Comparison of ENCODE assay signal across 1 cellular context in the genomic region with DNA sequence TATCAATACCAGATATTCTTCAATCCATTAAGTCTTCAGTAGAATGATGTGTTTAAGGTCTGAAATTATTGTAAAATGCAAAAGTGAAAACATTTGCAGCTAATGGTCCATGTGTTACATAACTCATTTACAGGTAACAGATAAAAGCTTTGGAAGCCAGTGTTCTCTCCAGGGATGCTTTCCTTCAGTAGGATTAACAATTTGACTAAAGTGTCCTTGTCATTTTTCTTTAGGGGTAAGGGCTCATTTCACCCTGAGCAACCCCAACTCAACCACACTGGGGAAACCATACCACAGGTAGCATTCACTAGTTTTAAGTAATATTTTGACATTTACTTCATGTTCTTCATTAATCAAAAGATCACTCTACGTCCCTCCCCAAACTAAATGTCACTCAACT.
A peak's percentile ranks its signal among the peaks of the same experiment; 100 is the strongest.
TF ChIP-seq lines count a peak whose summit lies in the region.

No MANE protein-coding gene starts in this region.

TF ChIP-seq in SK-N-SH treated with all-trans-retinoic acid at 6 μM for 48 hours, 23 proteins besides CTCF, POLR2A, EP300 and RAD21 (continued from another document):
- TF ChIP-seq, protein P1, sequence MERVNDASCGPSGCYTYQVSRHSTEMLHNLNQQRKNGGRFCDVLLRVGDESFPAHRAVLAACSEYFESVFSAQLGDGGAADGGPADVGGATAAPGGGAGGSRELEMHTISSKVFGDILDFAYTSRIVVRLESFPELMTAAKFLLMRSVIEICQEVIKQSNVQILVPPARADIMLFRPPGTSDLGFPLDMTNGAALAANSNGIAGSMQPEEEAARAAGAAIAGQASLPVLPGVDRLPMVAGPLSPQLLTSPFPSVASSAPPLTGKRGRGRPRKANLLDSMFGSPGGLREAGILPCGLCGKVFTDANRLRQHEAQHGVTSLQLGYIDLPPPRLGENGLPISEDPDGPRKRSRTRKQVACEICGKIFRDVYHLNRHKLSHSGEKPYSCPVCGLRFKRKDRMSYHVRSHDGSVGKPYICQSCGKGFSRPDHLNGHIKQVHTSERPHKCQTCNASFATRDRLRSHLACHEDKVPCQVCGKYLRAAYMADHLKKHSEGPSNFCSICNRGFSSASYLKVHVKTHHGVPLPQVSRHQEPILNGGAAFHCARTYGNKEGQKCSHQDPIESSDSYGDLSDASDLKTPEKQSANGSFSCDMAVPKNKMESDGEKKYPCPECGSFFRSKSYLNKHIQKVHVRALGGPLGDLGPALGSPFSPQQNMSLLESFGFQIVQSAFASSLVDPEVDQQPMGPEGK (CRISPR knock-in tag; IDR thresholded peaks at IDR 0.05; ENCODE audit: borderline replicate concordance) = 0 out of 2 replicates have a peak, but pooled peaks have one; percentile 17
